28 cellular contexts compared by ENCODE assay signal in the genomic region with DNA sequence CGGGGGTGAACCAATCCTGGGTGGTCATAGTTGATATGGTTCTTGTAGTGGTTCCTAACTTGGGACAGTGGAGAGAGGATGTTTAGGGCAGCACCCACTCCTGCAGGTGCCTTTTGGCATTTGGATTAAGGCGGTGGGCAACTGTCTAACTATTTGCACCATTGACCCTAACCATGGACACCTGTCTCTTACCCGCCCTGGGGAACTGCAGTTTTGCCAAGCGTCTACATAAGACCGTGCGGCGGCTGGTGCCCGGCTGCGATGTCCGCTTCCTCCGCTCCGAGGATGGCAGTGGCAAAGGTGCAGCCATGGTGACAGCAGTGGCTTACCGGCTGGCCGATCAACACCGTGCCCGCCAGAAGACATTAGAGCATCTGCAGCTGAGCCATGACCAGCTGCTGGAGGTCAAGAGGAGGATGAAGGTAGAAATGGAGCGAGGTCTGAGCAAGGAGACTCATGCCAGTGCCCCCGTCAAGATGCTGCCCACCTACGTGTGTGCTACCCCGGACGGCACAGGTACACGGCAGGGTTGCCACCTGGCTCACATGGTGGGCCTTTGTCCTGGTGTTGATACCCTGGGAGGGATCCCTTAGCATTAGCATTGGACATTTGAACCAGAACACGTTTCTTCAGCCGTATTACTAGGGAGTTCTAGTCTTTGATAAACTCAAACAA.
"Had no signal": no experiment of that assay in that cellular context is flagged by ENCODE, and none has a peak within 500 bp of the region (broad histone marks: within the 10 kb centered on the region; RNA-seq: fewer than 3 reads in every experiment).

No MANE protein-coding gene starts in this region.

- H3K4me3 Mint-ChIP-seq: activated CD4-positive, alpha-beta memory T cell treated with anti-CD3 and anti-CD28 coated beads for 36 hours; activated CD4-positive, alpha-beta T cell treated with anti-CD3 and anti-CD28 coated beads for 36 hours; activated CD4-positive, alpha-beta T cell treated with anti-CD3 and anti-CD28 coated beads, Interleukin-2, amount 10 ng/mL, durations not matched to agents 24 days and 14 days; activated CD8-positive, alpha-beta T cell treated with anti-CD3 and anti-CD28 coated beads, Interleukin-2, amount 10 ng/mL, durations not matched to agents 7 days and 5 days; activated naive CD4-positive, alpha-beta T cell treated with anti-CD3 and anti-CD28 coated beads, Interleukin-2, amount 10 ng/mL, durations not matched to agents 7 days and 5 days; activated naive CD8-positive, alpha-beta T cell treated with anti-CD3 and anti-CD28 coated beads, Interleukin-2, amount 10 ng/mL, durations not matched to agents 7 days and 5 days; activated T-cell treated with anti-CD3 and anti-CD28 coated beads, Interleukin-2, amount 50 U/mL, for 4 hours; activated T-helper 1 cell treated with anti-CD3 and anti-CD28 coated beads, Interleukin-12 subunit alpha, Interleukin-12 subunit beta, Interleukin-2, Interleukin-4 antibody, amounts not matched to agents 30 ng/mL and 10 ng/mL and 1 ng/mL, durations not matched to agents 14 hours and 24 hours and 36 hours; brain had no signal

- H3K27ac Mint-ChIP-seq: activated CD4-positive, alpha-beta memory T cell treated with anti-CD3 and anti-CD28 coated beads for 36 hours; activated CD4-positive, alpha-beta T cell treated with anti-CD3 and anti-CD28 coated beads for 36 hours; activated CD4-positive, alpha-beta T cell treated with anti-CD3 and anti-CD28 coated beads, Interleukin-2, amount 10 ng/mL, durations not matched to agents 24 days and 14 days; activated CD8-positive, alpha-beta T cell treated with anti-CD3 and anti-CD28 coated beads, Interleukin-2, amount 10 ng/mL, durations not matched to agents 7 days and 5 days; activated naive CD4-positive, alpha-beta T cell treated with anti-CD3 and anti-CD28 coated beads, Interleukin-2, amount 10 ng/mL, durations not matched to agents 7 days and 5 days; activated naive CD4-positive, alpha-beta T cell treated with anti-CD3 and anti-CD28 coated beads, Interleukin-2, amount 50 U/mL, for 72 hours; activated naive CD8-positive, alpha-beta T cell treated with anti-CD3 and anti-CD28 coated beads, Interleukin-2, amount 10 ng/mL, durations not matched to agents 7 days and 5 days; activated T-helper 1 cell treated with anti-CD3 and anti-CD28 coated beads, Interleukin-12 subunit alpha, Interleukin-12 subunit beta, Interleukin-2, Interleukin-4 antibody, amounts not matched to agents 30 ng/mL and 10 ng/mL and 1 ng/mL, durations not matched to agents 14 hours and 24 hours and 36 hours; activated T-helper 2 cell treated with anti-CD3 and anti-CD28 coated beads, Interferon-gamma antibody, Interleukin-2, Interleukin-4, amounts not matched to agents 10 μg/mL and 5 μg/mL and 100 μg/mL, durations not matched to agents 14 hours and 24 hours and 36 hours; brain had no signal

- H3K9me3 Mint-ChIP-seq: activated CD4-positive, alpha-beta memory T cell treated with anti-CD3 and anti-CD28 coated beads for 36 hours; activated CD4-positive, alpha-beta T cell treated with anti-CD3 and anti-CD28 coated beads, Interleukin-2, amount 10 ng/mL, durations not matched to agents 24 days and 14 days; activated naive CD4-positive, alpha-beta T cell treated with anti-CD3 and anti-CD28 coated beads, Interleukin-2, amount 10 ng/mL, durations not matched to agents 7 days and 5 days; activated naive CD4-positive, alpha-beta T cell treated with anti-CD3 and anti-CD28 coated beads, Interleukin-2, amount 50 U/mL, for 72 hours; activated naive CD8-positive, alpha-beta T cell treated with anti-CD3 and anti-CD28 coated beads, Interleukin-2, amount 10 ng/mL, durations not matched to agents 7 days and 5 days; activated T-cell treated with anti-CD3 and anti-CD28 coated beads, Interleukin-2, amount 50 U/mL, for 4 hours; activated T-helper 1 cell treated with anti-CD3 and anti-CD28 coated beads, Interleukin-12 subunit alpha, Interleukin-12 subunit beta, Interleukin-2, Interleukin-4 antibody, amounts not matched to agents 30 ng/mL and 10 ng/mL and 1 ng/mL, durations not matched to agents 14 hours and 24 hours and 36 hours; activated T-helper 2 cell treated with anti-CD3 and anti-CD28 coated beads, Interferon-gamma antibody, Interleukin-2, Interleukin-4, amounts not matched to agents 10 μg/mL and 5 μg/mL and 100 μg/mL, durations not matched to agents 14 hours and 24 hours and 36 hours; brain had no signal

- H3K27me3 Mint-ChIP-seq: activated CD4-positive, alpha-beta memory T cell treated with anti-CD3 and anti-CD28 coated beads for 36 hours; activated CD4-positive, alpha-beta T cell treated with anti-CD3 and anti-CD28 coated beads for 36 hours; activated CD4-positive, alpha-beta T cell treated with anti-CD3 and anti-CD28 coated beads, Interleukin-2, amount 10 ng/mL, durations not matched to agents 24 days and 14 days; activated naive CD4-positive, alpha-beta T cell treated with anti-CD3 and anti-CD28 coated beads, Interleukin-2, amount 10 ng/mL, durations not matched to agents 7 days and 5 days; activated naive CD8-positive, alpha-beta T cell treated with anti-CD3 and anti-CD28 coated beads, Interleukin-2, amount 10 ng/mL, durations not matched to agents 7 days and 5 days; brain had no signal

- DNase-seq: activated CD4-positive, alpha-beta memory T cell treated with anti-CD3 and anti-CD28 coated beads for 36 hours; activated CD4-positive, alpha-beta T cell treated with anti-CD3 and anti-CD28 coated beads for 36 hours; activated CD4-positive, alpha-beta T cell treated with anti-CD3 and anti-CD28 coated beads, Interleukin-2, amount 10 ng/mL, durations not matched to agents 24 days and 14 days; activated CD4-positive, CD25-positive, alpha-beta regulatory T cell; activated CD4-positive, CD25-positive, alpha-beta regulatory T cell treated with anti-CD3 and anti-CD28 coated beads, Interleukin-2, amount 50 U/mL, for 72 hours; activated CD8-positive, alpha-beta T cell treated with anti-CD3 and anti-CD28 coated beads, Interleukin-2, amount 10 ng/mL, durations not matched to agents 7 days and 5 days; activated effector memory CD4-positive, alpha-beta T cell treated with anti-CD3 and anti-CD28 coated beads, Interleukin-2, amount 50 U/mL, for 16 hours; activated naive CD4-positive, alpha-beta T cell treated with anti-CD3 and anti-CD28 coated beads, Interleukin-2, amount 10 ng/mL, durations not matched to agents 7 days and 5 days; activated naive CD8-positive, alpha-beta T cell treated with anti-CD3 and anti-CD28 coated beads, Interleukin-2, amount 10 ng/mL, durations not matched to agents 7 days and 5 days; activated T-cell treated with anti-CD3 and anti-CD28 coated beads, Interleukin-2, amount 50 U/mL, for 4 hours; central memory CD4-positive, alpha-beta T cell; cerebellar nuclear complex; colonic mucosa; effector CD8-positive, alpha-beta T cell; erythroblast; foreskin keratinocyte; gastrocnemius medialis; glutamatergic neuron; T-helper 2 cell; T-helper 9 cell had no signal

- H3K4me1 Mint-ChIP-seq: activated CD4-positive, alpha-beta T cell treated with anti-CD3 and anti-CD28 coated beads for 36 hours had no signal

- H3K27me3 ChIP-seq: ascending aorta, breast epithelium, cardiac muscle cell, colonic mucosa, esophagus muscularis mucosa, foreskin keratinocyte, gastrocnemius medialis had no signal

- H3K4me1 ChIP-seq: ascending aorta, breast epithelium, colonic mucosa, foreskin keratinocyte had no signal

- H3K9me3 ChIP-seq: ascending aorta, breast epithelium, colonic mucosa, esophagus muscularis mucosa, gastrocnemius medialis had no signal

- ATAC-seq: activated CD4-positive, alpha-beta T cell treated with anti-CD3 and anti-CD28 coated beads for 36 hours; activated CD8-positive, alpha-beta T cell treated with anti-CD3 and anti-CD28 coated beads, Interleukin-2, amount 10 ng/mL, durations not matched to agents 7 days and 5 days; activated naive CD4-positive, alpha-beta T cell treated with anti-CD3 and anti-CD28 coated beads, Interleukin-2, amount 50 U/mL, for 72 hours; activated T-cell treated with anti-CD3 and anti-CD28 coated beads, Interleukin-2, amount 50 U/mL, for 4 hours; foreskin keratinocyte; gastrocnemius medialis had no signal

- H3K27ac ChIP-seq: ascending aorta, breast epithelium, cardiac muscle cell, colonic mucosa, esophagus muscularis mucosa, foreskin keratinocyte, gastrocnemius medialis had no signal

- H3K4me3 ChIP-seq: ascending aorta, breast epithelium, cardiac muscle cell, colonic mucosa, esophagus muscularis mucosa, gastrocnemius medialis had no signal

- H3K36me3 ChIP-seq: breast epithelium had no signal
